In the genomic region with DNA sequence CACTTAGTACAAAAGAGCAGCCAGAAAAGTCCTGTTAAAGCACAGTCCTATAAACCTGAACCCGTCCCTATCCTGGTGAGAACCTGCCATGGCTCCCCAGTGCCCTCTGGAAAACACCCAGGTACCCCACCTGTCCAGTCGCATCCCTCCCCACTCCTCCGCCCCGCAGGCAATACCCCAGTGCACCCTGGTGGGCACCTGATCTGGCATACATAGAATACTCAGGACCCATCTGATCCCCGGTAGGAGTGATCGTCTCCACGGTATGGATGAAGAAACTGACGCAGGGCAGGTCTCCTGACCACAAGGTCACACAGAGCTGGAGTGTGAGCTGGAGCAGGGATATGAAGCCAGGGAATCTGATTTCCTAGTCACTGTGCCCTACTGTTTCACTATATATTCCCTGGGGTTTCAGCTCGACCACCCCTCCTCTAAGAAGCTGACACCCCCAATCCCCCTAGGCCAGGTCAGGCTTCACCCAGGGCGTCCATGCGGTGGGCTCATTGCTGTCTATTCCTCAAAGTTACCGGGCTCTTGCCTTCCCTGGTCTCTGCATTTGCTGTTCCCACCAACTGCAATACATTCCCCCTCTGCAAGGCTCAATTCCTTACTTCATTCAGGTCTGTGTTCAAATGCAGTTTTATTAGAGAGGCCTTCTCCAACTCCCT, we compare ENCODE assay signal across 6 cellular contexts. TPM values are rescaled to one million over a fixed set of nuclear protein-coding genes. Genes with fewer than 3 reads are reported as not detected.
A peak's percentile ranks its signal among the peaks of the same experiment; 100 is the strongest.
DNase-seq lines count a peak whose midpoint lies in the region; ATAC-seq and TF ChIP-seq lines count a peak whose summit lies in the region.

No MANE protein-coding gene starts in this region.

- H3K4me3 ChIP-seq in right cardiac atrium (ENCODE audit: low read length) (peak overlapping the region; percentile 47), upper lobe of right lung (peak overlapping the region; percentile 69)

- H3K36me3 Mint-ChIP-seq in activated T-cell treated with anti-CD3 and anti-CD28 coated beads, Interleukin-2, amount 50 U/mL, for 72 hours (ENCODE audit: insufficient read depth in 2 of 2) = peaks cover 4 to 18% of the 10 kb centered on the region in 2 donors

- peak in 1 of 2 donors; percentile 17 for DNase-seq in activated T-cell treated with anti-CD3 and anti-CD28 coated beads, Interleukin-2, amount 50 U/mL, for 72 hours
- no peak for DNase-seq in activated T-cell treated with anti-CD3 and anti-CD28 coated beads for 4 hours
- DNase-seq in right cardiac atrium = no peak
- peak; percentile 66 for DNase-seq in upper lobe of right lung
- DNase-seq in activated gamma-delta T cell treated with Interleukin-2 at 50 U/mL for 16 hours = no peak

- H3K27ac Mint-ChIP-seq in activated T-cell treated with anti-CD3 and anti-CD28 coated beads, Interleukin-2, amount 50 U/mL, for 72 hours = peak overlapping the region; percentile 82

- H3K27ac ChIP-seq in right cardiac atrium (ENCODE audit: low read length) (peak overlapping the region; percentile 88), upper lobe of right lung (peak overlapping the region; percentile 86)

- H3K4me1 ChIP-seq in right cardiac atrium (ENCODE audit: control insufficient read depth, insufficient read depth, low read length) (peaks cover 7% of the 10 kb centered on the region), upper lobe of right lung (peaks cover 15% of the 10 kb centered on the region)

- peaks cover 34% of the 10 kb centered on the region for H3K4me1 Mint-ChIP-seq in activated T-cell treated with anti-CD3 and anti-CD28 coated beads, Interleukin-2, amount 50 U/mL, for 72 hours (ENCODE audit: low read depth)

- intact Hi-C loops in right cardiac atrium (cut with DNase I) = loop anchor here in 1 of 4 donors (10.0 kb wide), 1 partner anchor 47 kb away; the partner anchor contains the start of gene SIX5
- intact Hi-C loops in upper lobe of right lung (cut with DNase I) = no loop called here

- no peak for ATAC-seq in activated T-cell treated with anti-CD3 and anti-CD28 coated beads, Interleukin-2, amount 50 U/mL, for 72 hours (replicated peaks in 1 of 2)
- ATAC-seq in right cardiac atrium (peak in 1 of 2 donors; percentile 0), upper lobe of right lung (no peak), GM19463 (IDR thresholded peaks at IDR 0.05; ENCODE audit: unreplicated experiment) (no peak)

- H3K27me3 ChIP-seq in right cardiac atrium (ENCODE audit: control insufficient read depth, insufficient read depth) = no peaks in the 10 kb centered on the region
- no peaks in the 10 kb centered on the region for H3K27me3 ChIP-seq in upper lobe of right lung

- H3K9me3 Mint-ChIP-seq in activated T-cell treated with anti-CD3 and anti-CD28 coated beads, Interleukin-2, amount 50 U/mL, for 72 hours = no peaks in the 10 kb centered on the region

- peaks cover 10% of the 10 kb centered on the region for H3K36me3 ChIP-seq in upper lobe of right lung

- no peaks in the 10 kb centered on the region for H3K27me3 Mint-ChIP-seq in activated T-cell treated with anti-CD3 and anti-CD28 coated beads, Interleukin-2, amount 50 U/mL, for 72 hours (ENCODE audit: low read depth)

- TF ChIP-seq CTCF in upper lobe of right lung (IDR thresholded peaks at IDR 0.05) = no peak

- WGBS in right cardiac atrium = 56% methylated on average over 12 of the region's 12 CpGs

- peak overlapping the region; percentile 98 to 99 for H3K4me3 Mint-ChIP-seq in activated T-cell treated with anti-CD3 and anti-CD28 coated beads, Interleukin-2, amount 50 U/mL, for 72 hours

- H3K9me3 ChIP-seq in right cardiac atrium (ENCODE audit: control insufficient read depth, low read length) = no peaks in the 10 kb centered on the region
- no peaks in the 10 kb centered on the region for H3K9me3 ChIP-seq in upper lobe of right lung

RNA-seq across cellular contexts. Expression of gene FBXO46, which starts 12.6 kb away (rescaled TPM):
- total RNA-seq in activated T-cell treated with anti-CD3 and anti-CD28 coated beads, Interleukin-2, amount 50 U/mL, for 72 hours = 10 to 100 TPM; 38.4 to 46.5 TPM
- total RNA-seq in right cardiac atrium = 10 to 100 TPM; 11.4 to 13.2 (median 12.6) TPM
- polyA plus RNA-seq in right cardiac atrium = 9.4 TPM
- total RNA-seq in upper lobe of right lung = 16.5 TPM

RNA-seq across cellular contexts. Expression of gene MEIOSIN, which starts 15.1 kb away (rescaled TPM):
- under 1 TPM; 0.09 to 0.19 TPM for total RNA-seq in activated T-cell treated with anti-CD3 and anti-CD28 coated beads, Interleukin-2, amount 50 U/mL, for 72 hours
- total RNA-seq in right cardiac atrium (under 1 TPM; 0.15 to 0.76 (median 0.30) TPM), upper lobe of right lung (not detected)
- 0.41 TPM for polyA plus RNA-seq in right cardiac atrium

RNA-seq across cellular contexts. Expression of gene QPCTL, which starts 25.7 kb away (rescaled TPM):
- 10 to 100 TPM; 20.8 to 29.8 TPM for total RNA-seq in activated T-cell treated with anti-CD3 and anti-CD28 coated beads, Interleukin-2, amount 50 U/mL, for 72 hours
- total RNA-seq in right cardiac atrium (1 to 10 TPM; 2.5 to 3.3 (median 3.1) TPM), upper lobe of right lung (7.0 TPM)
- polyA plus RNA-seq in right cardiac atrium = 2.7 TPM

RNA-seq across cellular contexts. Expression of gene SNRPD2, which starts 26.4 kb away (rescaled TPM):
- 100 to 1,000 TPM; 449 to 481 TPM for total RNA-seq in activated T-cell treated with anti-CD3 and anti-CD28 coated beads, Interleukin-2, amount 50 U/mL, for 72 hours
- 100 to 1,000 TPM; 246 to 297 (median 285) TPM for total RNA-seq in right cardiac atrium
- 281 TPM for polyA plus RNA-seq in right cardiac atrium
- total RNA-seq in upper lobe of right lung = 188 TPM

RNA-seq across cellular contexts. Expression of gene GIPR, which starts 50.1 kb away (rescaled TPM):
- 10 to 100 TPM in 1 of 2 donors, 1 to 10 TPM in 1; 5.9 to 11.0 TPM for total RNA-seq in activated T-cell treated with anti-CD3 and anti-CD28 coated beads, Interleukin-2, amount 50 U/mL, for 72 hours
- total RNA-seq in right cardiac atrium (10 to 100 TPM in 3 of 4 donors, 1 to 10 TPM in 1; 8.5 to 16.7 (median 12.5) TPM), upper lobe of right lung (4.8 TPM)
- 8.7 TPM for polyA plus RNA-seq in right cardiac atrium
